In the genomic region with DNA sequence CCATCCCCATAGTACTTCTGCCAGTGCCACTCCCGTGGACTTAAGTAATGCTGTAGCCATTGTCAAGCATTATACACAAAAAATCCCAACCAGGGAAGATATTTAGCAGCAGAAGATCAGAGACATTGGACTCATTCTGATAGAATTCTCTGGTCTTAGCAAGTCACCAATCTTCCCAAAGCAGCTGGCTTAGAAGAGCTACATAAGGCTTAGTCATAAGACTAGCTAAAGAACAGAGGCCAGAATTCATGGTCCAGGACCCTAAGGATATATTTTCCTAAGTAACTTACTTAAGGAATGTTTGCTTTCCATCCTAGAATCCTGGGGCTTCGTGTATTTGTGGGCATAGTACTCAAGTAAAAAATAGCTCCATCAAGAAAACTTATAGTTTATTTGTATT, we compare ENCODE assay signal across 16 cellular contexts.
"Had no signal": no experiment of that assay in that cellular context is flagged by ENCODE, and none has a peak within 500 bp of the region (broad histone marks: within the 10 kb centered on the region; RNA-seq: fewer than 3 reads in every experiment).

No MANE protein-coding gene starts in this region.

- H3K9me3 ChIP-seq: psoas muscle, stomach, thoracic aorta had no signal

- DNase-seq: effector memory CD4-positive, alpha-beta T cell; heart right ventricle; hypothalamus; islet precursor cell; mammary epithelial cell; naive thymus-derived CD4-positive, alpha-beta T cell; nephron progenitor cell; psoas muscle; stimulated activated naive CD4-positive, alpha-beta T cell; stomach; substantia nigra had no signal

- H3K36me3 ChIP-seq: heart right ventricle, stomach, thoracic aorta had no signal

- H3K27ac ChIP-seq: heart right ventricle, psoas muscle, skin epidermis, stomach, thoracic aorta had no signal

- ATAC-seq: esophagus mucosa; heart right ventricle; left lobe of liver; naive thymus-derived CD4-positive, alpha-beta T cell; psoas muscle; sciatic nerve had no signal

- H3K4me3 ChIP-seq: heart right ventricle, psoas muscle, skin epidermis, stomach, thoracic aorta had no signal

- H3K27me3 ChIP-seq: heart right ventricle, stomach had no signal

- H3K4me1 ChIP-seq: heart right ventricle, psoas muscle, stomach had no signal
